In genomic region chr18:9535430-9535972, GRCh38 we compare ENCODE assay signal across 1 cellular context.
TF ChIP-seq lines count a peak whose summit lies in the region.

No MANE protein-coding gene starts in this region.

TF ChIP-seq in SK-N-SH, 30 proteins besides CTCF, POLR2A, EP300 and RAD21 (continued from another document):
- TF ChIP-seq NRF1 (IDR thresholded peaks at IDR 0.05; ENCODE audit: low read depth, low read length), result no peak
- TF ChIP-seq NFIC (IDR thresholded peaks at IDR 0.05; ENCODE audit: borderline replicate concordance), result no peak
- TF ChIP-seq MXI1 (IDR thresholded peaks at IDR 0.05; ENCODE audit: low read depth, low read length), result peak; percentile 67
- TF ChIP-seq MAX (IDR thresholded peaks at IDR 0.05; ENCODE audit: low read depth), result peak; percentile 89
- TF ChIP-seq TCF12 (IDR thresholded peaks at IDR 0.05), result peak; percentile 94
- TF ChIP-seq TEAD4 (IDR thresholded peaks at IDR 0.05; ENCODE audit: borderline replicate concordance, insufficient read depth), result 0 out of 2 replicates have a peak, but pooled peaks have one; percentile 26
- TF ChIP-seq SMC3 (IDR thresholded peaks at IDR 0.05; ENCODE audit: low read depth, low read length), result no peak
- no peak for TF ChIP-seq RFX5 (IDR thresholded peaks at IDR 0.05; ENCODE audit: low read length)
- peak; percentile 49; the same call in 1 of the 2 replicates for TF ChIP-seq POLR2AphosphoS5 (IDR thresholded peaks at IDR 0.05; ENCODE audit: low read depth, low read length)
- no peak for TF ChIP-seq GABPA (IDR thresholded peaks at IDR 0.05; ENCODE audit: low read depth)
- TF ChIP-seq EZH2phosphoT487 (IDR thresholded peaks at IDR 0.05; ENCODE audit: borderline replicate concordance, low read depth), result no peak
- peak; percentile 92 for TF ChIP-seq USF1 (IDR thresholded peaks at IDR 0.05; ENCODE audit: borderline replicate concordance, low read depth)
- peak; percentile 19; the same call in 1 of the 2 replicates for TF ChIP-seq PBX3 (IDR thresholded peaks at IDR 0.05)
TF ChIP-seq in SK-N-SH: peak in this region for 8.
